ENCODE assay signal across 9 cellular contexts in the genomic region with DNA sequence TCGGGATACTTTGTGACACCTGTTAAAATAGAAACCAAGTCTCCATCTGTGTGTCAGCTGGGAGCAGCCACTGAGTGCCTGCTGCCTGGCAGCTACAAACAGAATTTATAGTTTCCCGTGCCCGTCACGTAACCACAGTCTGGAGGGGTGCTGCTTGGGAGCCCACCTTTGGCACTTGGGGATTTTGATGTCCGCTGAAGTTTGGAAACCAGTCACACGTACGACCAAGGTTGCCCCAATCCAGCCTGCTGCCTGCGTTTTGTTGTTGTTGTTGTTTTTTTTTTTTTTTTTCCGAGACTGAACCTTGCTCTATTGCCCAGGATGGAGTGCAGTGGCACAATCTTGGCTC. TPM values are rescaled to one million over a fixed set of nuclear protein-coding genes. Genes with fewer than 3 reads are reported as not detected.
A peak's percentile ranks its signal among the peaks of the same experiment; 100 is the strongest.
DNase-seq lines count a peak whose midpoint lies in the region; ATAC-seq and TF ChIP-seq lines count a peak whose summit lies in the region.
"Had no signal": no experiment of that assay in that cellular context is flagged by ENCODE, and none has a peak within 500 bp of the region (broad histone marks: within the 10 kb centered on the region; RNA-seq: fewer than 3 reads in every experiment).

No MANE protein-coding gene starts in this region.

- H3K27ac ChIP-seq in RWPE2 (ENCODE audit: poor library complexity, severe bottlenecking) (no peak overlapping the region), epithelial cell of prostate (peak overlapping the region; percentile 56)

- peaks cover 3% of the 10 kb centered on the region for H3K27me3 Mint-ChIP-seq in progenitor cell of endocrine pancreas

- H3K36me3 ChIP-seq in RWPE2 (ENCODE audit: low read depth), result peaks cover 47% of the 10 kb centered on the region

- peak overlapping the region; percentile 92 for H3K27ac Mint-ChIP-seq in progenitor cell of endocrine pancreas

- H3K9me3 ChIP-seq in RWPE2 (ENCODE audit: severe bottlenecking), result no peaks in the 10 kb centered on the region

- no peaks in the 10 kb centered on the region for H3K27me3 ChIP-seq in RWPE2 (ENCODE audit: insufficient read depth, poor library complexity, severe bottlenecking)

- peak overlapping the region; percentile 87 for H3K4me3 Mint-ChIP-seq in progenitor cell of endocrine pancreas (ENCODE audit: low read depth)

- H3K4me3 ChIP-seq in GM08714 (ENCODE audit: low read length), result peak overlapping the region; percentile 75
- peak overlapping the region; percentile 99 for H3K4me3 ChIP-seq in RWPE2 (ENCODE audit: severe bottlenecking)

- no peaks in the 10 kb centered on the region for H3K9me3 Mint-ChIP-seq in progenitor cell of endocrine pancreas (ENCODE audit: low read depth)

- peaks cover 8% of the 10 kb centered on the region for H3K36me3 Mint-ChIP-seq in progenitor cell of endocrine pancreas (ENCODE audit: insufficient read depth)

- no peak for ATAC-seq in RWPE2 (ENCODE audit: low read depth)

- DNase-seq in RWPE2 (ENCODE audit: low spot score), result no peak
- no peak for DNase-seq in epithelial cell of prostate (ENCODE audit: low read depth, low spot score)
- DNase-seq in progenitor cell of endocrine pancreas (ENCODE audit: low spot score, unreplicated experiment), result no peak
- no peak for DNase-seq in NCI-H82 (lab: John Stamatoyannopoulos, UW)
- no peak for DNase-seq in dermis blood vessel endothelial cell
- no peak for DNase-seq in pons (ENCODE audit: low spot score)
- no peak for DNase-seq in NCI-H2227 treated with DMSO at 0.1 percent for 48 hours (lab: John Stamatoyannopoulos, UW)
- DNase-seq: NCI-H1930 had no signal

- H3K4me1 Mint-ChIP-seq in progenitor cell of endocrine pancreas (ENCODE audit: low read depth), result peaks cover 9% of the 10 kb centered on the region

- no peak for TF ChIP-seq CTCF in RWPE2 (IDR thresholded peaks at IDR 0.05; ENCODE audit: poor library complexity, severe bottlenecking)
- no peak for TF ChIP-seq CTCF in progenitor cell of endocrine pancreas (IDR thresholded peaks at IDR 0.05; ENCODE audit: unreplicated experiment)

- no peaks in the 10 kb centered on the region for H3K4me1 ChIP-seq in RWPE2 (ENCODE audit: insufficient read depth, poor library complexity, severe bottlenecking)

RNA-seq across cellular contexts. Expression of gene TRRAP, which starts 1.6 kb away (rescaled TPM):
- total RNA-seq in progenitor cell of endocrine pancreas (75.1 and 75.8 TPM in 2 replicates), dermis blood vessel endothelial cell (24.2 and 47.0 TPM in 2 replicates)

RNA-seq across cellular contexts. Expression of gene TMEM130, which starts 10.1 kb away (rescaled TPM):
- total RNA-seq in progenitor cell of endocrine pancreas (0.20 and 0.60 TPM in 2 replicates), dermis blood vessel endothelial cell (not detected in 2 replicates)
